8 cellular contexts compared by ENCODE assay signal in the genomic region with DNA sequence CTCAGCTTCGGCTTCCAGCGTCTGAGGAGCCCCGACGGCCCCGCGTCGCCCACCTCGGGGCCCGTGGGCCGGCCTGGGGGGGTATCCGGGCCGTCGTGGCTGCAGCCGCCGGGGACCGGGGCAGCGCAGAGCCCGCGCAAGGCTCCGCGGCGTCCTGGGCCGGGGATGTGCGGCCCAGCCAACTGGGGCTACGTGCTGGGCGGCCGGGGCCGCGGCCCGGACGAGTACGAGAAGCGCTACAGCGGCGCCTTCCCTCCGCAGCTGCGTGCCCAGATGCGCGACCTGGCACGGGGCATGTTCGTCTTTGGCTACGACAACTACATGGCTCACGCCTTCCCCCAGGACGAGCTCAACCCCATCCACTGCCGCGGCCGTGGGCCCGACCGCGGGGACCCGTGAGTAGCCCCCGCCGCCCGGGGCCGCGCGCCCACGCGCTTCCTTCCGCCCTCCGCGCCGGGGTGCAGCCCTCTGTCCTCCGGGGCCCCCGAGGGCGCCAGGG. TPM values are rescaled to one million over a fixed set of nuclear protein-coding genes. Genes with fewer than 3 reads are reported as not detected.
DNase-seq lines count a peak whose midpoint lies in the region; ATAC-seq and TF ChIP-seq lines count a peak whose summit lies in the region.

No MANE protein-coding gene starts in this region.

- H3K4me1 ChIP-seq in iPS DF 6.9 (ENCODE audit: control insufficient read depth, insufficient read depth, low read length) (peaks cover 3% of the 10 kb centered on the region; the same call in 1 of the 2 replicates), skeletal muscle tissue (ENCODE audit: control insufficient read depth in 3 of 3, insufficient read depth in 3 of 3, low read length in 3 of 3) (peaks cover 24 to 31% (median 26%) of the 10 kb centered on the region in 3 donors)

- in situ Hi-C loops in astrocyte of the cerebellum (cut with HindIII; ENCODE audit: low sequenced_read_pairs): no loop called here

- WGBS in iPS DF 6.9 (ENCODE audit: insufficient coverage, insufficient read length): no CpG with 5 or more reads among the region's 66 CpGs

- DNase-seq in NK-92 treated with Interleukin-12 subunit alpha and Interleukin-12 subunit beta, amount 100 ng/mL, for 24 hours (lab: John Stamatoyannopoulos, UW): peak; percentile 15
- no peak for DNase-seq in NK-92 (lab: John Stamatoyannopoulos, UW; ENCODE audit: unreplicated experiment)
- peak; percentile 30 for DNase-seq in T follicular helper cell (ENCODE audit: low read depth)
- no peak for DNase-seq in astrocyte of the cerebellum (ENCODE audit: low read depth)
- DNase-seq in iPS DF 6.9 (ENCODE audit: low read depth, low spot score): no peak
- no peak for DNase-seq in NCI-H524 treated with DMSO at 0.1 percent for 48 hours (lab: John Stamatoyannopoulos, UW)

- H3K27me3 ChIP-seq in iPS DF 6.9 (ENCODE audit: control insufficient read depth, insufficient read depth, low read length) (no peaks in the 10 kb centered on the region), skeletal muscle tissue (ENCODE audit: control insufficient read depth in 3 of 3, insufficient read depth in 3 of 3, low read length in 3 of 3) (no peaks in the 10 kb centered on the region)

- H3K9me3 ChIP-seq in iPS DF 6.9 (ENCODE audit: control insufficient read depth, insufficient read depth, low read length): no peaks in the 10 kb centered on the region
- H3K9me3 ChIP-seq in skeletal muscle tissue (ENCODE audit: control insufficient read depth in 3 of 3, low read length in 3 of 3): no peaks in the 10 kb centered on the region

- TF ChIP-seq CTCF in astrocyte of the cerebellum (IDR thresholded peaks at IDR 0.05; ENCODE audit: low read depth, low read length, missing control alignments): no peak

- ATAC-seq in HG03095 (IDR thresholded peaks at IDR 0.05; ENCODE audit: unreplicated experiment): peak; percentile 11

- H3K27ac ChIP-seq in iPS DF 6.9 (ENCODE audit: low read length): no peak overlapping the region
- H3K27ac ChIP-seq in skeletal muscle tissue (ENCODE audit: low read depth, low read length): peak overlapping the region; percentile 92

- peak overlapping the region; percentile 91 to 96 (median 96) for H3K9ac ChIP-seq in skeletal muscle tissue (ENCODE audit: low read depth in 1 of 3, low read length in 3 of 3)

- peak overlapping the region; percentile 71 for H3K4me3 ChIP-seq in astrocyte of the cerebellum (ENCODE audit: low read depth, low read length)
- H3K4me3 ChIP-seq in iPS DF 6.9 (ENCODE audit: low read length): peak overlapping the region; percentile 97
- peak overlapping the region; percentile 86 to 95 (median 93) for H3K4me3 ChIP-seq in skeletal muscle tissue (ENCODE audit: low read length in 3 of 3)

- H3K36me3 ChIP-seq in iPS DF 6.9 (ENCODE audit: control insufficient read depth, insufficient read depth, low read length) (no peaks in the 10 kb centered on the region), skeletal muscle tissue (ENCODE audit: control insufficient read depth in 3 of 3, insufficient read depth in 3 of 3, low read length in 3 of 3) (peaks cover 0 to 3% (median 0%) of the 10 kb centered on the region in 3 donors)

RNA-seq across cellular contexts. Expression of a gene that starts 0.5 kb away (rescaled TPM):
- total RNA-seq in skeletal muscle tissue: 5.7 TPM

Comparison
In these comparisons a context has a peak if more than half of its experiments do, and no peak if none do; other contexts are left out.
1. DNase-seq: peak in NK-92 treated with Interleukin-12 subunit alpha and Interleukin-12 subunit beta, amount 100 ng/mL, for 24 hours (single experiment) and T follicular helper cell (single experiment); none in NK-92 (single experiment), astrocyte of the cerebellum (single experiment), iPS DF 6.9 (single experiment) and NCI-H524 treated with DMSO at 0.1 percent for 48 hours (single experiment).
2. Peak in every context shown above with its lines, with median percentiles within 50 percentile points of each other: H3K4me3 ChIP-seq.